8 cellular contexts compared by ENCODE assay signal in genomic region chr3:108477511-108478147, GRCh38.
DNase-seq lines count a peak whose midpoint lies in the region; ATAC-seq and TF ChIP-seq lines count a peak whose summit lies in the region.

No MANE protein-coding gene starts in this region.

- TF ChIP-seq CTCF in astrocyte of the cerebellum (IDR thresholded peaks at IDR 0.05; ENCODE audit: low read depth, low read length, missing control alignments), result peak; percentile 72

- no peak overlapping the region for H3K4me3 ChIP-seq in astrocyte of the cerebellum (ENCODE audit: low read depth, low read length)

- in situ Hi-C loops in astrocyte of the cerebellum (cut with HindIII; ENCODE audit: low sequenced_read_pairs), result no loop called here

- DNase-seq in ELR (ENCODE audit: low read depth) (peak; percentile 78), NCI-H2029 (lab: John Stamatoyannopoulos, UW) (peak; percentile 86), T-helper 22 cell (ENCODE audit: low read depth) (peak; percentile 9), astrocyte of the cerebellum (ENCODE audit: low read depth) (peak; percentile 60), iPS-NIHi11 (ENCODE audit: low spot score) (peak; percentile 60)
- peak; percentile 9 to 40 for DNase-seq in stimulated activated CD4-positive, alpha-beta T cell treated with anti-CD3 and anti-CD28 coated beads, Interleukin-1b, Interleukin-23, amount 100 ng/mL, for 1 hour (ENCODE audit: low read depth in 2 of 2)

- ATAC-seq in HG02588 (IDR thresholded peaks at IDR 0.05; ENCODE audit: unreplicated experiment), result peak; percentile 68
- ATAC-seq in HG03139 (IDR thresholded peaks at IDR 0.05; ENCODE audit: unreplicated experiment), result no peak

Comparison
In these comparisons a context has a peak if more than half of its experiments do, and no peak if none do; other contexts are left out.
1. DNase-seq: peak in every context shown above with its lines; median percentile 86 in NCI-H2029; 78 in ELR; 60 in astrocyte of the cerebellum; 60 in iPS-NIHi11; 24 in stimulated activated CD4-positive, alpha-beta T cell treated with anti-CD3 and anti-CD28 coated beads, Interleukin-1b, Interleukin-23, amount 100 ng/mL, for 1 hour; 9 in T-helper 22 cell.